Comparison of ENCODE assay signal across 21 cellular contexts in the genomic region with DNA sequence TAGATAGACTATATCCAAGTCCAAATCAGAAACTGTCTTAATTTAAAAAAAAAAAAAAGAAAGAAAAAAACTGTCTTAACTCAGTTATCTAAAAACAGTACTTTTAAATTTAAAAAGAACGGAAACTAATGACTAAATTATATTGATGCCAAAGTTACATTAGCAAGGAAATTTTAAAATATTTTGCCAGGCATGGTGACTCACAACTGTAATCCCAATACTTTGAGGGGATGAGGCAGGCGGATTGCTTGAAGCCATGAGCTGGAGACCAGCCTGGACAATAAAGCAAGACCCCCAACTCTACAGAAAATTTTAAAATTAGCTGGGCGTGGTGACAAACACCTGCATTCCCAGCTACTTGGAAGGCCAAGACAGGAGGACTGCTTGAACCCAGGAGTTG. TPM values are rescaled to one million over a fixed set of nuclear protein-coding genes. Genes with fewer than 3 reads are reported as not detected.
A peak's percentile ranks its signal among the peaks of the same experiment; 100 is the strongest.
DNase-seq lines count a peak whose midpoint lies in the region; ATAC-seq and FAIRE-seq lines count a peak whose summit lies in the region.
"Had no signal": no experiment of that assay in that cellular context is flagged by ENCODE, and none has a peak within 500 bp of the region (broad histone marks: within the 10 kb centered on the region; RNA-seq: fewer than 3 reads in every experiment).

No MANE protein-coding gene starts in this region.

- no peak for ATAC-seq in HG03196 (IDR thresholded peaks at IDR 0.05; ENCODE audit: unreplicated experiment)

- H3K4me3 ChIP-seq in GM23248 = no peak overlapping the region
- H3K4me3 ChIP-seq: BLaER1, HAP-1, Peyer's patch had no signal

- no peak overlapping the region for H3K27ac ChIP-seq in GM23248
- no peak overlapping the region for H3K27ac ChIP-seq in substantia nigra (ENCODE audit: low read depth, low read length, poor library complexity, severe bottlenecking)
- H3K27ac ChIP-seq: BLaER1 had no signal

- no peak overlapping the region for H2AFZ ChIP-seq in GM23248

- peaks cover 100% of the 10 kb centered on the region for H3K79me2 ChIP-seq in GM23248 (ENCODE audit: insufficient read depth)

- no peaks in the 10 kb centered on the region for H3K9me2 ChIP-seq in GM23248 (ENCODE audit: insufficient read depth)

- peaks cover 20% of the 10 kb centered on the region for H3K36me3 Mint-ChIP-seq in activated CD4-positive, alpha-beta T cell treated with anti-CD3 and anti-CD28 coated beads, Interleukin-2, amount 10 ng/mL, durations not matched to agents 7 days and 5 days (ENCODE audit: low read depth)

- CTCF ChIA-PET in activated CD4-positive, alpha-beta T cell treated with anti-CD3 and anti-CD28 coated beads, Interleukin-2, amount 10 ng/mL, durations not matched to agents 7 days and 5 days (lab: Charles Lee) = interaction anchor here (0.9 kb wide), 1 partner anchor 10 kb away, joined by 4 read pairs; no protein-coding TSS in a partner anchor

- H3K9ac ChIP-seq in GM23248 = no peak overlapping the region
- H3K9ac ChIP-seq: BLaER1 had no signal

- no peaks in the 10 kb centered on the region for H3K27me3 Mint-ChIP-seq in activated CD4-positive, alpha-beta T cell treated with anti-CD3 and anti-CD28 coated beads, Interleukin-2, amount 10 ng/mL, durations not matched to agents 7 days and 5 days
- H3K27me3 Mint-ChIP-seq: CD4-positive, alpha-beta memory T cell; IgD-negative memory B cell had no signal

- POLR2A ChIA-PET in activated CD4-positive, alpha-beta T cell treated with anti-CD3 and anti-CD28 coated beads, Interleukin-2, amount 10 ng/mL, durations not matched to agents 7 days and 5 days (lab: Charles Lee) = no interaction called here

- DNase-seq in GM23248 (peak; percentile 54), frontal cortex (ENCODE audit: low spot score in 2 of 2) (no peak), substantia nigra (lab: John Stamatoyannopoulos, UW) (no peak)
- no peak for DNase-seq in activated CD4-positive, alpha-beta T cell treated with anti-CD3 and anti-CD28 coated beads, Interleukin-2, amount 10 ng/mL, durations not matched to agents 7 days and 5 days
- no peak for DNase-seq in activated CD4-positive, alpha-beta T cell treated with anti-CD3 and anti-CD28 coated beads for 48 hours
- DNase-seq: Calu3; DMS53; NCI-H1048; NCI-H1436 treated with DMSO at 0.1 percent for 48 hours; NCI-H2029 treated with DMSO at 0.1 percent for 48 hours; NCI-H2171 treated with DMSO at 0.1 percent for 48 hours; NCI-H446 treated with DMSO at 0.1 percent for 48 hours; NCI-H69; NK-92 treated with Interleukin-12 subunit alpha and Interleukin-12 subunit beta, amount 100 ng/mL, for 24 hours; Peyer's patch had no signal

- peaks cover 4% of the 10 kb centered on the region for H3K9me3 Mint-ChIP-seq in activated CD4-positive, alpha-beta T cell treated with anti-CD3 and anti-CD28 coated beads, Interleukin-2, amount 10 ng/mL, durations not matched to agents 7 days and 5 days
- H3K9me3 Mint-ChIP-seq: CD4-positive, alpha-beta memory T cell; IgD-negative memory B cell had no signal

- H3K36me3 ChIP-seq in GM23248 (ENCODE audit: low read depth) = no peaks in the 10 kb centered on the region
- H3K36me3 ChIP-seq: HAP-1, Peyer's patch had no signal

- H3K4me1 Mint-ChIP-seq in activated CD4-positive, alpha-beta T cell treated with anti-CD3 and anti-CD28 coated beads, Interleukin-2, amount 10 ng/mL, durations not matched to agents 7 days and 5 days = peaks cover 24% of the 10 kb centered on the region

- no peak overlapping the region for H3K4me3 Mint-ChIP-seq in activated CD4-positive, alpha-beta T cell treated with anti-CD3 and anti-CD28 coated beads, Interleukin-2, amount 10 ng/mL, durations not matched to agents 7 days and 5 days

- peaks cover 12% of the 10 kb centered on the region; the same call in 1 of the 2 replicates for H4K20me1 ChIP-seq in GM23248 (ENCODE audit: insufficient read depth)

- peak overlapping the region; percentile 13 for H3K4me2 ChIP-seq in GM23248 (ENCODE audit: unreplicated experiment)
- H3K4me2 ChIP-seq: BLaER1 had no signal

- H3K27me3 ChIP-seq in GM23248 (replicated peaks; ENCODE audit: insufficient read depth) = no peaks in the 10 kb centered on the region
- H3K27me3 ChIP-seq: BLaER1, Peyer's patch had no signal

- in situ Hi-C loops in GM23248 (cut with MboI) = no loop called here

- WGBS in GM23248 (ENCODE audit: low coverage in 1 of 2, low lambda C conversion rate in 2 of 2, missing lambda C conversion rate in 2 of 2), 2 experiments = 45 to 47% methylated on average over 3 of the region's 3 CpGs

- no peaks in the 10 kb centered on the region for H3K9me3 ChIP-seq in GM23248 (ENCODE audit: low read depth)
- H3K9me3 ChIP-seq: HAP-1, Peyer's patch had no signal

- peaks cover 8% of the 10 kb centered on the region for H3F3A ChIP-seq in GM23248 (ENCODE audit: insufficient read depth)

- peaks cover 8% of the 10 kb centered on the region for H3K4me1 ChIP-seq in GM23248 (ENCODE audit: insufficient read depth)
- H3K4me1 ChIP-seq: BLaER1, HAP-1, Peyer's patch had no signal

- FAIRE-seq in colon (lab: Jason Lieb, UNC) (peak; percentile 51), frontal cortex (lab: Jason Lieb, UNC) (peak; percentile 6)

- H3K27ac Mint-ChIP-seq in activated CD4-positive, alpha-beta T cell treated with anti-CD3 and anti-CD28 coated beads, Interleukin-2, amount 10 ng/mL, durations not matched to agents 7 days and 5 days = no peak overlapping the region

RNA-seq across cellular contexts. Expression of a gene that starts 30.8 kb away (rescaled TPM):
- total RNA-seq in GM23248 (2014; rRNA removed; shearing (Covaris generic)) = 29.8 and 46.3 TPM in 2 replicates
- polyA plus RNA-seq in GM23248 (2016; fragmentation: Nextera tagmentation; extraction: Ambion mirVana) = 36.2 and 43.7 TPM in 2 replicates
- total RNA-seq in frontal cortex = 77.9 TPM
- 10 to 100 TPM; 50.1 to 52.3 TPM for total RNA-seq in activated CD4-positive, alpha-beta T cell treated with anti-CD3 and anti-CD28 coated beads, Interleukin-2, amount 10 ng/mL, durations not matched to agents 7 days and 5 days

RNA-seq across cellular contexts. Expression of a gene that starts 59.6 kb away (rescaled TPM):
- 57.8 and 65.6 TPM in 2 replicates for total RNA-seq in GM23248 (2014; rRNA removed; shearing (Covaris generic))
- 147 and 159 TPM in 2 replicates for polyA plus RNA-seq in GM23248 (2016; fragmentation: Nextera tagmentation; extraction: Ambion mirVana)
- total RNA-seq in frontal cortex = 69.3 TPM
- 10 to 100 TPM; 58.2 to 64.6 TPM for total RNA-seq in activated CD4-positive, alpha-beta T cell treated with anti-CD3 and anti-CD28 coated beads, Interleukin-2, amount 10 ng/mL, durations not matched to agents 7 days and 5 days
